ENCODE assay signal across 12 cellular contexts in the genomic region with DNA sequence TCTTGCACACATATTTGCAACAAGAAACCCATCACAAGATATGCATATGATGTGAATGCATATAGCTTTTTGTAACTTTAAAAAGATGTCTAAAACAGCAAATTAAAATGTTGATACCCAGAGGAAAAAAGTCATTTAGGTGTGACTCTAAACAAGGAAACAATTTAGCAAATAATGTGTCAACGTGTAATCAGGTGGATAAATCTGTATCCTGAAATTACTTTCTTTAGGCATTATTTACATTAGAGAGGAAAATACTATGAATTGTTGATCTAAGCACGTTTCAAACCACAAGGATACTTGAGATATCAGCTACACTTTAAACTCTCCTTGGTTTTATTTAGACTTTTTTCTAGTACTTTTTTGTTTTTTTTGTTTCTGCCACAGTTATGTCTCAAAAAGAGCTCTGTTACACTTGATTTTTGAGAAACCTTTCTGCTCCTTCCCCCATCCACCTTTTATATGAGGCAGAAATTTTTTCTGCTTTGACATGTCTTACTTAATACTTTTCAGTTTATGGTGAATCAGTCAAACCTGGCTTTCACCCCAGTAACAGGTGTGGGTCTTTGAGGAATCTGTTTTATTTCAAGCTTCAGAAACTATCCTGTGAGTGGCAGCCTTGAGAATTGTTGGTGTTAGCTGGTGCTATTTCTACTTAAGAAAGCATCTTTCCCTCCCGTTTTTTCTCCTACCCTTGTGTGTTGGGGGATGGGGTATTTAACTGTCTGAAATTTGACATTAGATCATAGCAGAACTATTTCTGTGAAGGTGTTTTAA. TPM values are rescaled to one million over a fixed set of nuclear protein-coding genes. Genes with fewer than 3 reads are reported as not detected.
DNase-seq lines count a peak whose midpoint lies in the region; ATAC-seq and TF ChIP-seq lines count a peak whose summit lies in the region.
"Had no signal": no experiment of that assay in that cellular context is flagged by ENCODE, and none has a peak within 500 bp of the region (broad histone marks: within the 10 kb centered on the region; RNA-seq: fewer than 3 reads in every experiment).

No MANE protein-coding gene starts in this region.

- no peaks in the 10 kb centered on the region for H3K36me3 Mint-ChIP-seq in neural progenitor cell

- peaks cover 3% of the 10 kb centered on the region for H3F3A ChIP-seq in neural progenitor cell (ENCODE audit: low read depth)
- H3F3A ChIP-seq in SK-N-SH (replicated peaks; ENCODE audit: insufficient read depth): no peaks in the 10 kb centered on the region

- peaks cover 4% of the 10 kb centered on the region for H4K20me1 ChIP-seq in neural progenitor cell (ENCODE audit: low read depth)
- H4K20me1 ChIP-seq in SK-N-SH (ENCODE audit: insufficient read depth): no peaks in the 10 kb centered on the region

- H3K27me3 ChIP-seq in GM06990 (replicated peaks; ENCODE audit: control insufficient read depth, insufficient read depth, low read length) (no peaks in the 10 kb centered on the region), neural progenitor cell (peaks cover 98% of the 10 kb centered on the region), SK-N-SH (ENCODE audit: insufficient read depth) (peaks cover 54% of the 10 kb centered on the region)

- H3K9me3 Mint-ChIP-seq in neural progenitor cell: no peaks in the 10 kb centered on the region

- CTCF ChIA-PET in SK-N-SH (lab: Yijun Ruan, JAX): no interaction called here

- ATAC-seq in GM19452 (IDR thresholded peaks at IDR 0.05; ENCODE audit: unreplicated experiment): no peak

- H3K79me2 ChIP-seq in neural progenitor cell (ENCODE audit: low read depth): no peaks in the 10 kb centered on the region
- H3K79me2 ChIP-seq in SK-N-SH (ENCODE audit: insufficient read depth): no peaks in the 10 kb centered on the region

- DNase-seq in GM06990 (ENCODE audit: extremely low read depth, insufficient read length) (peak; percentile 18), KBM-7 (peak; percentile 9), coronary artery (ENCODE audit: low spot score) (no peak), neural progenitor cell (ENCODE audit: low spot score) (no peak), HuH-7 (ENCODE audit: low spot score) (no peak), SK-N-SH (no peak), HPDE6-E6E7 (ENCODE audit: extremely low spot score) (no peak)
- DNase-seq: activated CD8-positive, alpha-beta memory T cell treated with anti-CD3 and anti-CD28 coated beads, Interleukin-2, amount 50 U/mL, for 4 hours; MV-4-11 had no signal

- H3K4me3 Mint-ChIP-seq in neural progenitor cell: peak overlapping the region; percentile 81

- peaks cover 4% of the 10 kb centered on the region for H3K4me1 Mint-ChIP-seq in neural progenitor cell

- no peak for TF ChIP-seq RAD21 in SK-N-SH (IDR thresholded peaks at IDR 0.05; ENCODE audit: low read length)

- no peaks in the 10 kb centered on the region for H3K9me3 ChIP-seq in neural progenitor cell (ENCODE audit: low read depth)
- H3K9me3 ChIP-seq in SK-N-SH: no peaks in the 10 kb centered on the region
- H3K9me3 ChIP-seq: adrenal gland, BE2C had no signal

- H3K27ac ChIP-seq in coronary artery (peak overlapping the region; percentile 35 to 82), neural progenitor cell (no peak overlapping the region), SK-N-SH (ENCODE audit: low read depth in 2 of 2, low read length in 1 of 2) (no peak overlapping the region)
- H3K27ac ChIP-seq: adrenal gland had no signal

- H2AFZ ChIP-seq in neural progenitor cell (replicated peaks) (no peak overlapping the region), SK-N-SH (ENCODE audit: low read depth) (no peak overlapping the region)

- peaks cover 63% of the 10 kb centered on the region for H3K27me3 Mint-ChIP-seq in neural progenitor cell (ENCODE audit: insufficient read depth, low read depth)

- no peak for TF ChIP-seq EP300 in SK-N-SH (IDR thresholded peaks at IDR 0.05; ENCODE audit: borderline replicate concordance in 1 of 2, low read depth in 1 of 2, low read length in 1 of 2)

- H3K4me2 ChIP-seq in neural progenitor cell (no peak overlapping the region), SK-N-SH (no peak overlapping the region)

- POLR2A ChIA-PET in SK-N-SH (lab: Yijun Ruan, JAX): no interaction called here

- H3K9me2 ChIP-seq in SK-N-SH: no peaks in the 10 kb centered on the region

- H3K4me1 ChIP-seq in neural progenitor cell: peaks cover 3% of the 10 kb centered on the region
- peaks cover 0 to 17% of the 10 kb centered on the region in 2 experiments; a peak in 1 of 4 replicates for H3K4me1 ChIP-seq in SK-N-SH (ENCODE audit: control insufficient read depth in 1 of 2, insufficient read depth in 2 of 2, low read depth in 1 of 2, low read length in 1 of 2)
- H3K4me1 ChIP-seq: BE2C had no signal

- no peak overlapping the region for H3K27ac Mint-ChIP-seq in neural progenitor cell

- H3K36me3 ChIP-seq in GM06990 (ENCODE audit: control insufficient read depth, insufficient read depth, low read length): no peaks in the 10 kb centered on the region
- no peaks in the 10 kb centered on the region for H3K36me3 ChIP-seq in neural progenitor cell
- no peaks in the 10 kb centered on the region for H3K36me3 ChIP-seq in SK-N-SH (replicated peaks in 1 of 2; ENCODE audit: control insufficient read depth in 1 of 2, insufficient read depth in 2 of 2, low read length in 1 of 2)
- H3K36me3 ChIP-seq: adrenal gland, BE2C had no signal

- WGBS in SK-N-SH (ENCODE audit: low lambda C conversion rate): 7% methylated on average over 3 of the region's 3 CpGs

- H3K4me3 ChIP-seq in GM06990 (replicated peaks; ENCODE audit: low read depth, low read length) (peak overlapping the region; percentile 72), coronary artery (peak overlapping the region; percentile 83), neural progenitor cell (peak overlapping the region; percentile 72), SK-N-SH (ENCODE audit: low read depth in 2 of 2, low read length in 1 of 2) (no peak overlapping the region)

- no peak for TF ChIP-seq CTCF in GM06990 (IDR thresholded peaks at IDR 0.05; ENCODE audit: insufficient read depth, low read length, poor library complexity, severe bottlenecking)
- no peak for TF ChIP-seq CTCF in coronary artery (IDR thresholded peaks at IDR 0.05)
- TF ChIP-seq CTCF in neural progenitor cell (IDR thresholded peaks at IDR 0.05): no peak
- TF ChIP-seq CTCF in SK-N-SH (IDR thresholded peaks at IDR 0.05): no peak

- H3K9ac ChIP-seq in neural progenitor cell: no peak overlapping the region
- H3K9ac ChIP-seq in SK-N-SH: no peak overlapping the region

- in situ Hi-C loops in KBM-7 (cut with MboI; ENCODE audit: low pct_unique_long_range_greater_than_20kb, low sequenced_read_pairs): no loop called here

TF ChIP-seq in SK-N-SH, 30 proteins besides CTCF, POLR2A, EP300 and RAD21:
- TF ChIP-seq FOSL2 (IDR thresholded peaks at IDR 0.05; ENCODE audit: borderline replicate concordance, low read depth) (no peak), POLR2AphosphoS5 (IDR thresholded peaks at IDR 0.05; ENCODE audit: low read depth, low read length) (no peak), GATA2 (CRISPR knock-in tag; IDR thresholded peaks at IDR 0.05) (no peak), TCF12 (IDR thresholded peaks at IDR 0.05) (no peak), FOXM1 (IDR thresholded peaks at IDR 0.05; ENCODE audit: low read depth) (no peak), ELF1 (IDR thresholded peaks at IDR 0.05) (no peak), MEF2A (IDR thresholded peaks at IDR 0.05; ENCODE audit: borderline replicate concordance, low read depth) (no peak), RCOR1 (IDR thresholded peaks at IDR 0.05; ENCODE audit: low read length) (no peak), YY1 (IDR thresholded peaks at IDR 0.05; ENCODE audit: low read depth) (no peak), TAF1 (IDR thresholded peaks at IDR 0.05; ENCODE audit: borderline replicate concordance, low read depth, low read length) (no peak)
- TF ChIP-seq, protein P1, sequence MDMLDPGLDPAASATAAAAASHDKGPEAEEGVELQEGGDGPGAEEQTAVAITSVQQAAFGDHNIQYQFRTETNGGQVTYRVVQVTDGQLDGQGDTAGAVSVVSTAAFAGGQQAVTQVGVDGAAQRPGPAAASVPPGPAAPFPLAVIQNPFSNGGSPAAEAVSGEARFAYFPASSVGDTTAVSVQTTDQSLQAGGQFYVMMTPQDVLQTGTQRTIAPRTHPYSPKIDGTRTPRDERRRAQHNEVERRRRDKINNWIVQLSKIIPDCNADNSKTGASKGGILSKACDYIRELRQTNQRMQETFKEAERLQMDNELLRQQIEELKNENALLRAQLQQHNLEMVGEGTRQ (IDR thresholded peaks at IDR 0.05; ENCODE audit: borderline replicate concordance, low read depth, low read length): no peak

RNA-seq across cellular contexts. Expression of a gene that starts 1.9 kb away (rescaled TPM):
- 0.22 TPM in 1 of 2 replicates, not detected in the other for total RNA-seq in neural progenitor cell (ENCODE audit: low replicate concordance)
- not detected in 2 replicates for polyA plus RNA-seq in SK-N-SH (2012; rRNA removed)
- under 0.01 TPM in 1 of 2 replicates, not detected in the other for polyA plus RNA-seq in SK-N-SH (2012; cell fraction: cytosol; rRNA removed)
- polyA plus RNA-seq in SK-N-SH (2012; cell fraction: nucleus; rRNA removed): 0.05 TPM in 1 of 2 replicates, not detected in the other

Comparison
In these comparisons a context has a peak if more than half of its experiments do, and no peak if none do; other contexts are left out.
1. DNase-seq: peak in GM06990 (single experiment) and KBM-7 (single experiment); none in coronary artery (single experiment), neural progenitor cell (single experiment), HuH-7 (single experiment), SK-N-SH (single experiment) and HPDE6-E6E7 (single experiment).
2. H3K4me3 ChIP-seq: peak in GM06990 (single experiment), coronary artery (single experiment) and neural progenitor cell (single experiment); none in SK-N-SH (0 of 2).
3. H3K27ac ChIP-seq: peak in coronary artery (2 of 2); none in neural progenitor cell (single experiment) and SK-N-SH (0 of 2).